Comparison of ENCODE assay signal across 11 cellular contexts in genomic region chr17:332558-333322, GRCh38. TPM values are rescaled to one million over a fixed set of nuclear protein-coding genes. Genes with fewer than 3 reads are reported as not detected.
DNase-seq lines count a peak whose midpoint lies in the region; TF ChIP-seq lines count a peak whose summit lies in the region.
"Had no signal": no experiment of that assay in that cellular context is flagged by ENCODE, and none has a peak within 500 bp of the region (broad histone marks: within the 10 kb centered on the region; RNA-seq: fewer than 3 reads in every experiment).

No MANE protein-coding gene starts in this region.

- H3K4me3 ChIP-seq in esophagus (ENCODE audit: low read depth in 1 of 2, low read length in 2 of 2) (no peak overlapping the region), muscle layer of colon (ENCODE audit: low read depth in 1 of 2, low read length in 2 of 2) (peak overlapping the region in 1 of 2 donors; percentile 32), tibial artery (peak overlapping the region; percentile 4 to 10)
- H3K4me3 ChIP-seq: colonic mucosa had no signal

- TF ChIP-seq CTCF in tibial artery (IDR thresholded peaks at IDR 0.05) = no peak

- H3K9ac ChIP-seq in muscle layer of colon (ENCODE audit: low read length) = no peak overlapping the region

- no peaks in the 10 kb centered on the region for H3K27me3 ChIP-seq in esophagus (ENCODE audit: control insufficient read depth in 1 of 2, insufficient read depth in 2 of 2, low read length in 2 of 2)
- no peaks in the 10 kb centered on the region for H3K27me3 ChIP-seq in muscle layer of colon (ENCODE audit: control insufficient read depth in 1 of 2, insufficient read depth in 2 of 2, low read length in 2 of 2)
- H3K27me3 ChIP-seq in tibial artery = peaks cover 0 to 53% of the 10 kb centered on the region in 2 donors
- H3K27me3 ChIP-seq: colonic mucosa had no signal

- H3K9me3 ChIP-seq in esophagus (ENCODE audit: control insufficient read depth in 2 of 2, insufficient read depth in 1 of 2, low read depth in 1 of 2, low read length in 1 of 2) (no peaks in the 10 kb centered on the region), muscle layer of colon (ENCODE audit: low read length) (no peaks in the 10 kb centered on the region), tibial artery (no peaks in the 10 kb centered on the region)
- H3K9me3 ChIP-seq: colonic mucosa had no signal

- H3K36me3 ChIP-seq in esophagus (ENCODE audit: control insufficient read depth in 2 of 2, insufficient read depth in 2 of 2, low read length in 1 of 2) = no peaks in the 10 kb centered on the region
- no peaks in the 10 kb centered on the region for H3K36me3 ChIP-seq in muscle layer of colon (ENCODE audit: insufficient read depth, low read length)
- H3K36me3 ChIP-seq in tibial artery = no peaks in the 10 kb centered on the region
- H3K36me3 ChIP-seq: colonic mucosa had no signal

- H3K27ac ChIP-seq in esophagus (ENCODE audit: low read depth in 2 of 2, low read length in 1 of 2) = peak overlapping the region; percentile 19 to 79
- peak overlapping the region; percentile 68 for H3K27ac ChIP-seq in muscle layer of colon (ENCODE audit: low read depth, low read length)
- peak overlapping the region; percentile 43 to 62 for H3K27ac ChIP-seq in tibial artery

- intact Hi-C loops in tibial artery (cut with DNase I; ENCODE audit: low total_unique reads) = no loop called here

- peaks cover 0 to 26% of the 10 kb centered on the region in 2 donors for H3K4me1 ChIP-seq in esophagus (ENCODE audit: control insufficient read depth in 2 of 2, insufficient read depth in 2 of 2, low read length in 1 of 2)
- H3K4me1 ChIP-seq in muscle layer of colon (ENCODE audit: insufficient read depth, low read length) = peaks cover 5% of the 10 kb centered on the region
- peaks cover 0 to 10% (median 0%) of the 10 kb centered on the region in 4 donors for H3K4me1 ChIP-seq in tibial artery

- DNase-seq in RPMI7951 (ENCODE audit: low read depth) = peak; percentile 71
- DNase-seq in tibial artery = peak; percentile 23 to 67
- DNase-seq in activated T-cell treated with anti-CD3 and anti-CD28 coated beads for 4 hours = no peak
- no peak for DNase-seq in DMS153 (lab: John Stamatoyannopoulos, UW)
- no peak for DNase-seq in stimulated activated CD4-positive, alpha-beta T cell treated with anti-CD3 and anti-CD28 coated beads, Interleukin-12 subunit alpha, Interleukin-12 subunit beta, amount 100 ng/mL, for 4 hours
- DNase-seq: activated CD4-positive, alpha-beta T cell treated with anti-CD3 and anti-CD28 coated beads, Interleukin-2, amount 10 ng/mL, durations not matched to agents 7 days and 5 days; colonic mucosa; left colon; stimulated activated CD4-positive, alpha-beta T cell treated with anti-CD3 and anti-CD28 coated beads, Interleukin-2, amount 100 ng/mL, for 48 hours had no signal

- 44 to 72% methylated on average over 34 of the region's 34 CpGs for WGBS in esophagus, 2 donors

RNA-seq across cellular contexts. Expression of gene RPH3AL, which starts 19.9 kb away (rescaled TPM):
- total RNA-seq in RPMI7951 (2014; rRNA removed; shearing (Covaris generic)) = 0.78 and 1.2 TPM in 2 replicates
- 1 to 10 TPM; 3.2 to 6.1 TPM for polyA plus RNA-seq in esophagus

Comparison
In these comparisons a context has a peak if more than half of its experiments do, and no peak if none do; other contexts are left out.
1. DNase-seq: peak in RPMI7951 (single experiment) and tibial artery (2 of 2); none in activated T-cell treated with anti-CD3 and anti-CD28 coated beads for 4 hours (single experiment), DMS153 (single experiment) and stimulated activated CD4-positive, alpha-beta T cell treated with anti-CD3 and anti-CD28 coated beads, Interleukin-12 subunit alpha, Interleukin-12 subunit beta, amount 100 ng/mL, for 4 hours (single experiment).
2. H3K4me3 ChIP-seq: peak in tibial artery (2 of 2); none in esophagus (0 of 2).
3. Peak in every context shown above with its lines, with median percentiles within 50 percentile points of each other: H3K27ac ChIP-seq.